In genomic region chr1:162391790-162392563, GRCh38 we compare ENCODE assay signal across 1 cellular context.
TF ChIP-seq lines count a peak whose summit lies in the region.

No MANE protein-coding gene starts in this region.

TF ChIP-seq in K562, 482 proteins besides CTCF, POLR2A, EP300 and RAD21 (continued from another document and continues in another):
- TF ChIP-seq THRB (CRISPR knock-in tag; conservative IDR thresholded peaks at IDR 0.05) (peak; percentile 91), TSHZ1 (CRISPR knock-in tag; IDR thresholded peaks at IDR 0.05) (no peak), USF2 (CRISPR knock-in tag; IDR thresholded peaks at IDR 0.05) (no peak), FOXK1 (CRISPR knock-in tag; IDR thresholded peaks at IDR 0.05; ENCODE audit: borderline replicate concordance) (no peak), RCOR1 (IDR thresholded peaks at IDR 0.05; ENCODE audit: borderline replicate concordance in 1 of 2, low read depth in 2 of 2, low read length in 2 of 2) (0 out of 4 replicates have a peak, but pooled peaks of 1 of the 2 experiments have one; percentile 20), KDM1A (IDR thresholded peaks at IDR 0.05) (peak in 1 of 2 experiments; percentile 26; a peak in 2 of 4 replicates), ZBTB43 (CRISPR knock-in tag; IDR thresholded peaks at IDR 0.05) (no peak), ZNF77 (CRISPR knock-in tag; IDR thresholded peaks at IDR 0.05) (no peak), CBX5 (IDR thresholded peaks at IDR 0.05; ENCODE audit: borderline replicate concordance, low read depth) (no peak), ZNF699 (CRISPR knock-in tag; IDR thresholded peaks at IDR 0.05; ENCODE audit: insufficient replicate concordance) (no peak), ZNF583 (CRISPR knock-in tag; IDR thresholded peaks at IDR 0.05) (no peak), FOXA1 (IDR thresholded peaks at IDR 0.05; ENCODE audit: borderline replicate concordance) (no peak), ZKSCAN1 (IDR thresholded peaks at IDR 0.05; ENCODE audit: low read depth, low read length) (no peak), CHD2 (IDR thresholded peaks at IDR 0.05; ENCODE audit: low read depth, low read length) (no peak), ELF2 (CRISPR knock-in tag; IDR thresholded peaks at IDR 0.05) (no peak), BRF1 (IDR thresholded peaks at IDR 0.05; ENCODE audit: borderline replicate concordance, extremely low read depth, insufficient read length) (no peak), HNRNPK (IDR thresholded peaks at IDR 0.05; ENCODE audit: low read depth, low read length, poor library complexity, severe bottlenecking) (no peak), ZNF318 (IDR thresholded peaks at IDR 0.05; ENCODE audit: borderline replicate concordance in 1 of 2, low read depth in 1 of 2) (no peak), RB1 (IDR thresholded peaks at IDR 0.05; ENCODE audit: low read depth) (0 out of 2 replicates have a peak, but pooled peaks have one; percentile 8), ILF3 (IDR thresholded peaks at IDR 0.05; ENCODE audit: borderline replicate concordance) (no peak; the same call in 1 of the 2 replicates), GTF2F1 (IDR thresholded peaks at IDR 0.05; ENCODE audit: low read depth, low read length) (no peak), ETS1 (conservative IDR thresholded peaks at IDR 0.05; ENCODE audit: control insufficient read depth, low read depth, low read length) (no peak), ZSCAN32 (CRISPR knock-in tag; IDR thresholded peaks at IDR 0.05) (no peak), ZNF197 (CRISPR knock-in tag; IDR thresholded peaks at IDR 0.05; ENCODE audit: low read depth) (no peak), NR2F6 (CRISPR knock-in tag; IDR thresholded peaks at IDR 0.05) (no peak), ZNF778 (CRISPR knock-in tag; IDR thresholded peaks at IDR 0.05) (no peak), POLR2H (tag; IDR thresholded peaks at IDR 0.05; ENCODE audit: low read depth) (no peak), ZNF274 (IDR thresholded peaks at IDR 0.05; ENCODE audit: borderline replicate concordance, low read depth, low read length) (no peak), ZNF551 (CRISPR knock-in tag; IDR thresholded peaks at IDR 0.05) (no peak), BCLAF1 (IDR thresholded peaks at IDR 0.05; ENCODE audit: borderline replicate concordance in 1 of 2, control insufficient read depth in 1 of 2, low read depth in 2 of 2, low read length in 1 of 2) (no peak), CREM (IDR thresholded peaks at IDR 0.05; ENCODE audit: low read depth) (no peak), ATF3 (IDR thresholded peaks at IDR 0.05) (no peak), ATF3 (CRISPR knock-in tag; conservative IDR thresholded peaks at IDR 0.05) (no peak), PHF8 (IDR thresholded peaks at IDR 0.05; ENCODE audit: borderline replicate concordance, low read length) (no peak)
